ENCODE assay signal across 33 cellular contexts in the genomic region with DNA sequence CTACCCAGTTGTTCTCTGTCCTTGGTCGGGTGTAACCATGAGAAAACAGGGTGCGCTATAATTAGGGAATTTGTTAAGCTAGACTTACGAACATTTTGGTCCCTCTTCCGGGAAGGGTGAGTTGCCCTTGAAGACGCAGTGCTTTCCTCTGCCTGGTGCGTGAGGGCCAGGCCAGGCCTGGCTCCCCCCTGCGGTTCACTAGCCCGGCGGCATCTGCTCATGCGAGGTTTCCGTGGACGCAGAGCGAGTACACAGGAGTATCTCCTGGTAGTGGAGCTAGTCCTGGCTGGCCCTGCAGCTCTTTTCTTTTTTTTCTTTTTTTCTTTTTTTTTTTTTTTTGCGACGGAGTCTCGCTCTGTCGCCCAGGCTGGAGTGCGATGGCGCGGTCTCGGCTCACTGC.
"Had no signal": no experiment of that assay in that cellular context is flagged by ENCODE, and none has a peak within 500 bp of the region (broad histone marks: within the 10 kb centered on the region; RNA-seq: fewer than 3 reads in every experiment).

No MANE protein-coding gene starts in this region.

- H3K4me1 Mint-ChIP-seq: activated CD4-positive, alpha-beta T cell treated with anti-CD3 and anti-CD28 coated beads for 36 hours; activated CD4-positive, alpha-beta T cell treated with anti-CD3 and anti-CD28 coated beads, Interleukin-2, amount 10 ng/mL, durations not matched to agents 24 days and 14 days; activated CD8-positive, alpha-beta memory T cell treated with anti-CD3 and anti-CD28 coated beads, Interleukin-2, amount 10 ng/mL, durations not matched to agents 7 days and 5 days; activated naive CD4-positive, alpha-beta T cell treated with anti-CD3 and anti-CD28 coated beads, Interleukin-2, amount 10 ng/mL, durations not matched to agents 7 days and 5 days; activated naive CD8-positive, alpha-beta T cell treated with anti-CD3 and anti-CD28 coated beads, Interleukin-2, amount 10 ng/mL, durations not matched to agents 7 days and 5 days had no signal

- H3K9me3 ChIP-seq: ascending aorta, colonic mucosa, esophagus squamous epithelium had no signal

- H3K36me3 ChIP-seq: breast epithelium, cardiac muscle cell, colonic mucosa had no signal

- ATAC-seq: activated CD4-positive, alpha-beta T cell treated with anti-CD3 and anti-CD28 coated beads for 36 hours; activated CD8-positive, alpha-beta memory T cell treated with anti-CD3 and anti-CD28 coated beads, Interleukin-2, amount 10 ng/mL, durations not matched to agents 7 days and 5 days; activated CD8-positive, alpha-beta T cell treated with anti-CD3 and anti-CD28 coated beads, Interleukin-2, amount 10 ng/mL, durations not matched to agents 7 days and 5 days; activated naive CD4-positive, alpha-beta T cell treated with anti-CD3 and anti-CD28 coated beads, Interleukin-2, amount 50 U/mL, for 72 hours; T-cell had no signal

- DNase-seq: activated CD4-positive, alpha-beta memory T cell treated with anti-CD3 and anti-CD28 coated beads for 36 hours; activated CD4-positive, alpha-beta T cell treated with anti-CD3 and anti-CD28 coated beads for 36 hours; activated CD4-positive, alpha-beta T cell treated with anti-CD3 and anti-CD28 coated beads, Interleukin-2, amount 10 ng/mL, durations not matched to agents 24 days and 14 days; activated CD4-positive, CD25-positive, alpha-beta regulatory T cell; activated CD4-positive, CD25-positive, alpha-beta regulatory T cell treated with anti-CD3 and anti-CD28 coated beads, Interleukin-2, amount 50 U/mL, for 72 hours; activated CD8-positive, alpha-beta memory T cell treated with anti-CD3 and anti-CD28 coated beads, Interleukin-2, amount 10 ng/mL, durations not matched to agents 7 days and 5 days; activated CD8-positive, alpha-beta memory T cell treated with anti-CD3 and anti-CD28 coated beads, Interleukin-2, amount 50 U/mL, for 4 hours; activated CD8-positive, alpha-beta T cell treated with anti-CD3 and anti-CD28 coated beads, Interleukin-2, amount 10 ng/mL, durations not matched to agents 7 days and 5 days; activated gamma-delta T cell; activated naive CD4-positive, alpha-beta T cell; activated naive CD4-positive, alpha-beta T cell treated with anti-CD3 and anti-CD28 coated beads, Interleukin-2, amount 10 ng/mL, durations not matched to agents 7 days and 5 days; activated naive CD8-positive, alpha-beta T cell treated with anti-CD3 and anti-CD28 coated beads, Interleukin-2, amount 10 ng/mL, durations not matched to agents 7 days and 5 days; activated T-cell treated with anti-CD3 and anti-CD28 coated beads, Interleukin-2, amount 50 U/mL, for 1 hour; activated T-cell treated with anti-CD3 and anti-CD28 coated beads, Interleukin-2, amount 50 U/mL, for 48 hours; central memory CD4-positive, alpha-beta T cell; cerebellar nuclear complex; colonic mucosa; effector CD8-positive, alpha-beta T cell; esophagus squamous epithelium; foreskin melanocyte; head of caudate nucleus; T-cell; T1000 had no signal

- H3K4me3 ChIP-seq: ascending aorta, breast epithelium, cardiac muscle cell, colonic mucosa, esophagus squamous epithelium had no signal

- H3K36me3 Mint-ChIP-seq: activated CD8-positive, alpha-beta memory T cell treated with anti-CD3 and anti-CD28 coated beads, Interleukin-2, amount 10 ng/mL, durations not matched to agents 7 days and 5 days had no signal

- H3K27ac ChIP-seq: ascending aorta, breast epithelium, cardiac muscle cell, colonic mucosa, epithelial cell of prostate, esophagus squamous epithelium, WERI-Rb-1 had no signal

- H3K27me3 Mint-ChIP-seq: activated CD4-positive, alpha-beta memory T cell treated with anti-CD3 and anti-CD28 coated beads for 36 hours; activated CD4-positive, alpha-beta T cell treated with anti-CD3 and anti-CD28 coated beads for 36 hours; activated CD4-positive, alpha-beta T cell treated with anti-CD3 and anti-CD28 coated beads, Interleukin-2, amount 10 ng/mL, durations not matched to agents 24 days and 14 days; activated CD8-positive, alpha-beta memory T cell treated with anti-CD3 and anti-CD28 coated beads, Interleukin-2, amount 10 ng/mL, durations not matched to agents 7 days and 5 days; activated naive CD4-positive, alpha-beta T cell treated with anti-CD3 and anti-CD28 coated beads, Interleukin-2, amount 10 ng/mL, durations not matched to agents 7 days and 5 days; activated naive CD8-positive, alpha-beta T cell treated with anti-CD3 and anti-CD28 coated beads, Interleukin-2, amount 10 ng/mL, durations not matched to agents 7 days and 5 days; T-cell had no signal

- H3K27ac Mint-ChIP-seq: activated CD4-positive, alpha-beta memory T cell treated with anti-CD3 and anti-CD28 coated beads for 36 hours; activated CD4-positive, alpha-beta T cell treated with anti-CD3 and anti-CD28 coated beads for 36 hours; activated CD4-positive, alpha-beta T cell treated with anti-CD3 and anti-CD28 coated beads, Interleukin-2, amount 10 ng/mL, durations not matched to agents 24 days and 14 days; activated CD8-positive, alpha-beta memory T cell treated with anti-CD3 and anti-CD28 coated beads, Interleukin-2, amount 10 ng/mL, durations not matched to agents 7 days and 5 days; activated CD8-positive, alpha-beta T cell treated with anti-CD3 and anti-CD28 coated beads, Interleukin-2, amount 10 ng/mL, durations not matched to agents 7 days and 5 days; activated naive CD4-positive, alpha-beta T cell treated with anti-CD3 and anti-CD28 coated beads, Interleukin-2, amount 10 ng/mL, durations not matched to agents 7 days and 5 days; activated naive CD8-positive, alpha-beta T cell treated with anti-CD3 and anti-CD28 coated beads, Interleukin-2, amount 10 ng/mL, durations not matched to agents 7 days and 5 days; activated T-helper 1 cell treated with anti-CD3 and anti-CD28 coated beads, Interleukin-12 subunit alpha, Interleukin-12 subunit beta, Interleukin-2, Interleukin-4 antibody, amounts not matched to agents 30 ng/mL and 10 ng/mL and 1 ng/mL, durations not matched to agents 14 hours and 24 hours and 36 hours; brain; T-cell; T-helper 1 cell treated with Interleukin-12 subunit alpha and Interleukin-12 subunit beta and Interleukin-4 antibody, amounts not matched to agents 30 μg/mL and 1 μg/mL, for 36 hours; T-helper 2 cell treated with Interferon-gamma antibody and Interleukin-4, amounts not matched to agents 5 μg/mL and 100 μg/mL, for 36 hours had no signal

- H3K4me1 ChIP-seq: ascending aorta, breast epithelium, colonic mucosa, esophagus squamous epithelium had no signal

- H3K27me3 ChIP-seq: ascending aorta, breast epithelium, cardiac muscle cell, colonic mucosa, esophagus squamous epithelium had no signal

- H3K4me3 Mint-ChIP-seq: activated CD4-positive, alpha-beta memory T cell treated with anti-CD3 and anti-CD28 coated beads for 36 hours; activated CD4-positive, alpha-beta T cell treated with anti-CD3 and anti-CD28 coated beads for 36 hours; activated CD4-positive, alpha-beta T cell treated with anti-CD3 and anti-CD28 coated beads, Interleukin-2, amount 10 ng/mL, durations not matched to agents 24 days and 14 days; activated CD8-positive, alpha-beta memory T cell treated with anti-CD3 and anti-CD28 coated beads, Interleukin-2, amount 10 ng/mL, durations not matched to agents 7 days and 5 days; activated CD8-positive, alpha-beta T cell treated with anti-CD3 and anti-CD28 coated beads, Interleukin-2, amount 10 ng/mL, durations not matched to agents 7 days and 5 days; activated naive CD4-positive, alpha-beta T cell treated with anti-CD3 and anti-CD28 coated beads, Interleukin-2, amount 10 ng/mL, durations not matched to agents 7 days and 5 days; activated naive CD8-positive, alpha-beta T cell treated with anti-CD3 and anti-CD28 coated beads, Interleukin-2, amount 10 ng/mL, durations not matched to agents 7 days and 5 days; activated T-helper 1 cell treated with anti-CD3 and anti-CD28 coated beads, Interleukin-12 subunit alpha, Interleukin-12 subunit beta, Interleukin-2, Interleukin-4 antibody, amounts not matched to agents 30 ng/mL and 10 ng/mL and 1 ng/mL, durations not matched to agents 14 hours and 24 hours and 36 hours; brain; T-cell; T-helper 1 cell treated with Interleukin-12 subunit alpha and Interleukin-12 subunit beta and Interleukin-4 antibody, amounts not matched to agents 30 μg/mL and 1 μg/mL, for 36 hours; T-helper 2 cell treated with Interferon-gamma antibody and Interleukin-4, amounts not matched to agents 5 μg/mL and 100 μg/mL, for 36 hours had no signal

- H3K9me3 Mint-ChIP-seq: activated CD4-positive, alpha-beta memory T cell treated with anti-CD3 and anti-CD28 coated beads for 36 hours; activated CD4-positive, alpha-beta T cell treated with anti-CD3 and anti-CD28 coated beads, Interleukin-2, amount 10 ng/mL, durations not matched to agents 24 days and 14 days; activated naive CD4-positive, alpha-beta T cell treated with anti-CD3 and anti-CD28 coated beads, Interleukin-2, amount 10 ng/mL, durations not matched to agents 7 days and 5 days; activated naive CD4-positive, alpha-beta T cell treated with anti-CD3 and anti-CD28 coated beads, Interleukin-2, amount 50 U/mL, for 72 hours; activated naive CD8-positive, alpha-beta T cell treated with anti-CD3 and anti-CD28 coated beads, Interleukin-2, amount 10 ng/mL, durations not matched to agents 7 days and 5 days; activated T-helper 1 cell treated with anti-CD3 and anti-CD28 coated beads, Interleukin-12 subunit alpha, Interleukin-12 subunit beta, Interleukin-2, Interleukin-4 antibody, amounts not matched to agents 30 ng/mL and 10 ng/mL and 1 ng/mL, durations not matched to agents 14 hours and 24 hours and 36 hours; T-cell; T-helper 1 cell treated with Interleukin-12 subunit alpha and Interleukin-12 subunit beta and Interleukin-4 antibody, amounts not matched to agents 30 μg/mL and 1 μg/mL, for 36 hours; T-helper 2 cell treated with Interferon-gamma antibody and Interleukin-4, amounts not matched to agents 5 μg/mL and 100 μg/mL, for 36 hours had no signal
